8 cellular contexts compared by ENCODE assay signal in genomic region chr22:20268350-20269012, GRCh38. TPM values are rescaled to one million over a fixed set of nuclear protein-coding genes. Genes with fewer than 3 reads are reported as not detected.
A peak's percentile ranks its signal among the peaks of the same experiment; 100 is the strongest.
DNase-seq lines count a peak whose midpoint lies in the region; ATAC-seq and TF ChIP-seq lines count a peak whose summit lies in the region.

No MANE protein-coding gene starts in this region.

- peak; percentile 23 to 81 (median 63) for TF ChIP-seq CTCF in dorsolateral prefrontal cortex (IDR thresholded peaks at IDR 0.05 in 54 of 56, conservative IDR thresholded peaks at IDR 0.05 in 2 of 56; ENCODE audit: low read depth in 1 of 56, partially characterized antibody in 56 of 56)

- no peak overlapping the region for H3K27ac Mint-ChIP-seq in activated CD4-positive, alpha-beta T cell treated with anti-CD3 and anti-CD28 coated beads, Interleukin-2, amount 10 ng/mL, durations not matched to agents 24 days and 14 days
- H3K27ac Mint-ChIP-seq in stimulated activated effector memory CD8-positive, alpha-beta T cell treated with anti-CD3 and anti-CD28 coated beads, Interleukin-12 subunit alpha, Interleukin-12 subunit beta, amount 100 ng/mL, for 72 hours, result no peak overlapping the region

- peak overlapping the region in 32 of 59 donors; percentile 18 to 78 (median 42) for H3K4me3 ChIP-seq in dorsolateral prefrontal cortex

- H3K4me1 Mint-ChIP-seq in activated CD4-positive, alpha-beta T cell treated with anti-CD3 and anti-CD28 coated beads, Interleukin-2, amount 10 ng/mL, durations not matched to agents 24 days and 14 days, result peaks cover 2% of the 10 kb centered on the region
- H3K4me1 Mint-ChIP-seq in stimulated activated effector memory CD8-positive, alpha-beta T cell treated with anti-CD3 and anti-CD28 coated beads, Interleukin-12 subunit alpha, Interleukin-12 subunit beta, amount 100 ng/mL, for 72 hours, result peaks cover 10% of the 10 kb centered on the region

- H3K4me3 Mint-ChIP-seq in activated CD4-positive, alpha-beta T cell treated with anti-CD3 and anti-CD28 coated beads, Interleukin-2, amount 10 ng/mL, durations not matched to agents 24 days and 14 days, result peak overlapping the region; percentile 67
- H3K4me3 Mint-ChIP-seq in stimulated activated effector memory CD8-positive, alpha-beta T cell treated with anti-CD3 and anti-CD28 coated beads, Interleukin-12 subunit alpha, Interleukin-12 subunit beta, amount 100 ng/mL, for 72 hours, result peak overlapping the region; percentile 60

- DNase-seq in NCI-H345 (lab: John Stamatoyannopoulos, UW) (peak; percentile 35), NCI-H345 treated with DMSO at 0.1 percent for 48 hours (lab: John Stamatoyannopoulos, UW; ENCODE audit: unreplicated experiment) (no peak), NAMALWA (ENCODE audit: low spot score) (peak; percentile 62), dorsolateral prefrontal cortex (peak in 4 of 10 donors; percentile 28 to 79 (median 62)), medulla oblongata (ENCODE audit: extremely low spot score) (peak; percentile 50), SHP77 treated with DMSO at 0.1 percent for 48 hours (lab: John Stamatoyannopoulos, UW) (no peak)
- DNase-seq in activated CD4-positive, alpha-beta T cell treated with anti-CD3 and anti-CD28 coated beads, Interleukin-2, amount 10 ng/mL, durations not matched to agents 24 days and 14 days, result peak; percentile 90
- DNase-seq in stimulated activated effector memory CD8-positive, alpha-beta T cell treated with anti-CD3 and anti-CD28 coated beads, Interleukin-12 subunit alpha, Interleukin-12 subunit beta, amount 100 ng/mL, for 72 hours (ENCODE audit: low spot score in 2 of 2), result peak; percentile 58 to 74

- ATAC-seq in stimulated activated effector memory CD8-positive, alpha-beta T cell treated with anti-CD3 and anti-CD28 coated beads, Interleukin-12 subunit alpha, Interleukin-12 subunit beta, amount 100 ng/mL, for 72 hours, result peak; percentile 85

- intact Hi-C loops in activated CD4-positive, alpha-beta T cell treated with anti-CD3 and anti-CD28 coated beads, Interleukin-2, amount 10 ng/mL, durations not matched to agents 24 days and 14 days (cut with micrococcal nuclease), result loop anchor here (5.0 kb wide), 1 partner anchor 111 kb away; no protein-coding TSS in a partner anchor
- intact Hi-C loops in dorsolateral prefrontal cortex (cut with DNase I), result loop anchor here (1.0 to 5.0 kb wide), 2 partner anchors 111 kb away; no protein-coding TSS in a partner anchor

- H3K27me3 Mint-ChIP-seq in activated CD4-positive, alpha-beta T cell treated with anti-CD3 and anti-CD28 coated beads, Interleukin-2, amount 10 ng/mL, durations not matched to agents 24 days and 14 days, result peaks cover 3% of the 10 kb centered on the region

- no peaks in the 10 kb centered on the region for H3K36me3 Mint-ChIP-seq in activated CD4-positive, alpha-beta T cell treated with anti-CD3 and anti-CD28 coated beads, Interleukin-2, amount 10 ng/mL, durations not matched to agents 24 days and 14 days (ENCODE audit: low read depth)
- H3K36me3 Mint-ChIP-seq in stimulated activated effector memory CD8-positive, alpha-beta T cell treated with anti-CD3 and anti-CD28 coated beads, Interleukin-12 subunit alpha, Interleukin-12 subunit beta, amount 100 ng/mL, for 72 hours, result no peaks in the 10 kb centered on the region

- no peaks in the 10 kb centered on the region for H3K27me3 ChIP-seq in dorsolateral prefrontal cortex

- peak overlapping the region in 34 of 59 donors; percentile 19 to 79 (median 60) for H3K27ac ChIP-seq in dorsolateral prefrontal cortex

- H3K9me3 Mint-ChIP-seq in activated CD4-positive, alpha-beta T cell treated with anti-CD3 and anti-CD28 coated beads, Interleukin-2, amount 10 ng/mL, durations not matched to agents 24 days and 14 days, result no peaks in the 10 kb centered on the region
- H3K9me3 Mint-ChIP-seq in stimulated activated effector memory CD8-positive, alpha-beta T cell treated with anti-CD3 and anti-CD28 coated beads, Interleukin-12 subunit alpha, Interleukin-12 subunit beta, amount 100 ng/mL, for 72 hours, result no peaks in the 10 kb centered on the region

RNA-seq across cellular contexts. Expression of gene RTN4R, which starts 0.4 kb away (rescaled TPM):
- 1.6 and 1.7 TPM in 2 replicates for total RNA-seq in activated CD4-positive, alpha-beta T cell treated with anti-CD3 and anti-CD28 coated beads, Interleukin-2, amount 10 ng/mL, durations not matched to agents 24 days and 14 days
- total RNA-seq in dorsolateral prefrontal cortex, result 10 to 100 TPM; 14.5 to 68.2 (median 38.9) TPM

RNA-seq across cellular contexts. Expression of gene DGCR6L, which starts 51.4 kb away (rescaled TPM):
- total RNA-seq in activated CD4-positive, alpha-beta T cell treated with anti-CD3 and anti-CD28 coated beads, Interleukin-2, amount 10 ng/mL, durations not matched to agents 24 days and 14 days, result 37.2 TPM in 2 replicates
- total RNA-seq in dorsolateral prefrontal cortex, result 10 to 100 TPM; 33.0 to 66.4 (median 49.3) TPM

Comparison
In these comparisons a context has a peak if more than half of its experiments do, and no peak if none do; other contexts are left out.
1. DNase-seq: peak in NCI-H345 (single experiment), NAMALWA (single experiment), activated CD4-positive, alpha-beta T cell treated with anti-CD3 and anti-CD28 coated beads, Interleukin-2, amount 10 ng/mL, durations not matched to agents 24 days and 14 days (single experiment), medulla oblongata (single experiment) and stimulated activated effector memory CD8-positive, alpha-beta T cell treated with anti-CD3 and anti-CD28 coated beads, Interleukin-12 subunit alpha, Interleukin-12 subunit beta, amount 100 ng/mL, for 72 hours (2 of 2); none in NCI-H345 treated with DMSO at 0.1 percent for 48 hours (single experiment) and SHP77 treated with DMSO at 0.1 percent for 48 hours (single experiment).